Comparison of ENCODE assay signal across 8 cellular contexts in genomic region chr6:4727671-4728435, GRCh38. TPM values are rescaled to one million over a fixed set of nuclear protein-coding genes. Genes with fewer than 3 reads are reported as not detected.
DNase-seq lines count a peak whose midpoint lies in the region; ATAC-seq and TF ChIP-seq lines count a peak whose summit lies in the region.

No MANE protein-coding gene starts in this region.

- H3K4me3 ChIP-seq in fibroblast of mammary gland (ENCODE audit: control insufficient read depth, low read depth, low read length): no peak overlapping the region

- ATAC-seq in HG03354 (IDR thresholded peaks at IDR 0.05; ENCODE audit: poor library complexity, severe bottlenecking, unreplicated experiment): no peak
- no peak for ATAC-seq in GM21528 (IDR thresholded peaks at IDR 0.05; ENCODE audit: low FRiP score, unreplicated experiment)

- DNase-seq in A172 (ENCODE audit: low spot score) (peak; percentile 41), GM13977 (ENCODE audit: low spot score) (peak; percentile 44), NCI-H69 (lab: John Stamatoyannopoulos, UW) (peak; percentile 61), fibroblast of mammary gland (ENCODE audit: low read depth) (peak; percentile 4), NCI-H2196 treated with DMSO at 0.1 percent for 48 hours (lab: John Stamatoyannopoulos, UW; ENCODE audit: unreplicated experiment) (no peak), NCI-H128 (lab: John Stamatoyannopoulos, UW; ENCODE audit: unreplicated experiment) (no peak)

- TF ChIP-seq CTCF in GM13977 (IDR thresholded peaks at IDR 0.05; ENCODE audit: extremely low read depth, insufficient read depth, missing control alignments) (peak; percentile 36), fibroblast of mammary gland (conservative IDR thresholded peaks at IDR 0.05; ENCODE audit: control insufficient read depth, insufficient read depth, low read depth, low read length) (no peak)

- in situ Hi-C loops in GM13977 (cut with MboI; ENCODE audit: low pct_unique_long_range_greater_than_20kb, low sequenced_read_pairs, unreplicated experiment): no loop called here

RNA-seq across cellular contexts. Expression of gene CDYL, which starts 48.4 kb away (rescaled TPM):
- 28.9 and 32.0 TPM in 2 replicates for total RNA-seq in A172 (2014; rRNA removed; shearing (Covaris generic))

Comparison
In these comparisons a context has a peak if more than half of its experiments do, and no peak if none do; other contexts are left out.
1. DNase-seq: peak in A172 (single experiment), GM13977 (single experiment), NCI-H69 (single experiment) and fibroblast of mammary gland (single experiment); none in NCI-H2196 treated with DMSO at 0.1 percent for 48 hours (single experiment) and NCI-H128 (single experiment).